Comparison of ENCODE assay signal across 12 cellular contexts in genomic region chr22:45344339-45344738, GRCh38. TPM values are rescaled to one million over a fixed set of nuclear protein-coding genes. Genes with fewer than 3 reads are reported as not detected.
DNase-seq lines count a peak whose midpoint lies in the region; ATAC-seq and TF ChIP-seq lines count a peak whose summit lies in the region.
"Had no signal": no experiment of that assay in that cellular context is flagged by ENCODE, and none has a peak within 500 bp of the region (broad histone marks: within the 10 kb centered on the region; RNA-seq: fewer than 3 reads in every experiment).

No MANE protein-coding gene starts in this region.

- peaks cover 6% of the 10 kb centered on the region for H3K36me3 ChIP-seq in right atrium auricular region
- H3K36me3 ChIP-seq in ascending aorta, result peaks cover 30 to 35% of the 10 kb centered on the region in 2 donors
- no peaks in the 10 kb centered on the region for H3K36me3 ChIP-seq in kidney epithelial cell (ENCODE audit: control insufficient read depth, insufficient read depth, low read length)
- H3K36me3 ChIP-seq in thyroid gland, result no peaks in the 10 kb centered on the region

- WGBS in thyroid gland, 2 donors, result 37 to 48% methylated on average over 5 of the region's 5 CpGs

- ATAC-seq in Right ventricle myocardium superior (ENCODE audit: poor library complexity) (peak; percentile 53), HG03442 (IDR thresholded peaks at IDR 0.05; ENCODE audit: unreplicated experiment) (no peak), GM18498 (IDR thresholded peaks at IDR 0.05; ENCODE audit: unreplicated experiment) (no peak)
- ATAC-seq: Panc1; stimulated activated naive CD8-positive, alpha-beta T cell treated with anti-CD3 and anti-CD28 coated beads, Interleukin-15, amount 100 ng/mL, for 72 hours had no signal

- no peak for TF ChIP-seq POLR2A in thyroid gland (IDR thresholded peaks at IDR 0.05)

- no peak for DNase-seq in Right ventricle myocardium superior
- DNase-seq in right atrium auricular region (ENCODE audit: low spot score), result no peak
- DNase-seq in ascending aorta (ENCODE audit: low spot score in 2 of 2), result peak in 1 of 2 donors; percentile 61
- no peak for DNase-seq in kidney epithelial cell (ENCODE audit: low read depth)
- DNase-seq in thyroid gland, result peak; percentile 52 to 53
- DNase-seq in T1000 (lab: John Stamatoyannopoulos, UW), result no peak
- DNase-seq: activated B cell treated with CpG ODN at 0.5 μM for 24 hours; stimulated activated naive CD8-positive, alpha-beta T cell treated with anti-CD3 and anti-CD28 coated beads, Interleukin-15, amount 100 ng/mL, for 72 hours had no signal

- no peak for TF ChIP-seq CTCF in right atrium auricular region (IDR thresholded peaks at IDR 0.05)
- TF ChIP-seq CTCF in ascending aorta (IDR thresholded peaks at IDR 0.05), result peak in 2 of 3 experiments; percentile 5 to 10
- peak; percentile 44 for TF ChIP-seq CTCF in kidney epithelial cell (IDR thresholded peaks at IDR 0.05; ENCODE audit: insufficient read depth, low read length, poor library complexity, severe bottlenecking)
- TF ChIP-seq CTCF in thyroid gland (IDR thresholded peaks at IDR 0.05), result peak in 3 of 6 experiments; percentile 30 to 34 (median 33)

- H3K9me3 ChIP-seq in right atrium auricular region (no peaks in the 10 kb centered on the region), ascending aorta (no peaks in the 10 kb centered on the region), thyroid gland (no peaks in the 10 kb centered on the region)

- no peak overlapping the region for H3K4me3 ChIP-seq in right atrium auricular region
- H3K4me3 ChIP-seq in ascending aorta, result no peak overlapping the region
- H3K4me3 ChIP-seq in kidney epithelial cell (ENCODE audit: low read depth, low read length), result no peak overlapping the region
- H3K4me3 ChIP-seq in thyroid gland (replicated peaks in 1 of 3), result no peak overlapping the region

- intact Hi-C loops in Right ventricle myocardium superior (cut with DNase I), result no loop called here
- intact Hi-C loops in ascending aorta (cut with DNase I), result no loop called here
- intact Hi-C loops in thyroid gland (cut with DNase I), result no loop called here

- H3K27ac ChIP-seq in right atrium auricular region (no peak overlapping the region), ascending aorta (no peak overlapping the region), thyroid gland (no peak overlapping the region)

- H3K27me3 ChIP-seq in right atrium auricular region, result no peaks in the 10 kb centered on the region
- no peaks in the 10 kb centered on the region for H3K27me3 ChIP-seq in ascending aorta
- no peaks in the 10 kb centered on the region for H3K27me3 ChIP-seq in kidney epithelial cell (ENCODE audit: control insufficient read depth, insufficient read depth, low read length)
- H3K27me3 ChIP-seq in thyroid gland, result no peaks in the 10 kb centered on the region

- H3K4me1 ChIP-seq in right atrium auricular region, result peaks cover 0 to 11% of the 10 kb centered on the region in 2 donors
- no peaks in the 10 kb centered on the region for H3K4me1 ChIP-seq in ascending aorta
- peaks cover 17 to 24% of the 10 kb centered on the region in 2 donors for H3K4me1 ChIP-seq in thyroid gland

RNA-seq across cellular contexts. Expression of gene FAM118A, which starts 34.6 kb away (rescaled TPM):
- total RNA-seq in Right ventricle myocardium superior (21.1 TPM), right atrium auricular region (10 to 100 TPM; 11.6 to 12.4 TPM), ascending aorta (23.5 TPM), kidney epithelial cell (13.3 and 15.3 TPM in 2 replicates), thyroid gland (100 to 1,000 TPM in 1 of 4 donors, 10 to 100 TPM in 3; 15.7 to 104 (median 75.3) TPM)

RNA-seq across cellular contexts. Expression of gene UPK3A, which starts 59.6 kb away (rescaled TPM):
- 0.65 TPM for total RNA-seq in Right ventricle myocardium superior
- total RNA-seq in right atrium auricular region, result not detected
- not detected for total RNA-seq in ascending aorta
- not detected in 2 replicates for total RNA-seq in kidney epithelial cell
- 1 to 10 TPM in 3 of 4 donors, not detected in 1; 2.1 to 3.9 (median 2.6) TPM for total RNA-seq in thyroid gland
- total RNA-seq: cerebellum had no signal

Comparison
In these comparisons a context has a peak if more than half of its experiments do, and no peak if none do; other contexts are left out.
1. DNase-seq: peak in thyroid gland (2 of 2); none in Right ventricle myocardium superior (single experiment), right atrium auricular region (single experiment), kidney epithelial cell (single experiment) and T1000 (single experiment).
2. CTCF ChIP-seq: peak in ascending aorta (2 of 3) and kidney epithelial cell (single experiment); none in right atrium auricular region (0 of 2).